Comparison of ENCODE assay signal across 13 cellular contexts in the genomic region with DNA sequence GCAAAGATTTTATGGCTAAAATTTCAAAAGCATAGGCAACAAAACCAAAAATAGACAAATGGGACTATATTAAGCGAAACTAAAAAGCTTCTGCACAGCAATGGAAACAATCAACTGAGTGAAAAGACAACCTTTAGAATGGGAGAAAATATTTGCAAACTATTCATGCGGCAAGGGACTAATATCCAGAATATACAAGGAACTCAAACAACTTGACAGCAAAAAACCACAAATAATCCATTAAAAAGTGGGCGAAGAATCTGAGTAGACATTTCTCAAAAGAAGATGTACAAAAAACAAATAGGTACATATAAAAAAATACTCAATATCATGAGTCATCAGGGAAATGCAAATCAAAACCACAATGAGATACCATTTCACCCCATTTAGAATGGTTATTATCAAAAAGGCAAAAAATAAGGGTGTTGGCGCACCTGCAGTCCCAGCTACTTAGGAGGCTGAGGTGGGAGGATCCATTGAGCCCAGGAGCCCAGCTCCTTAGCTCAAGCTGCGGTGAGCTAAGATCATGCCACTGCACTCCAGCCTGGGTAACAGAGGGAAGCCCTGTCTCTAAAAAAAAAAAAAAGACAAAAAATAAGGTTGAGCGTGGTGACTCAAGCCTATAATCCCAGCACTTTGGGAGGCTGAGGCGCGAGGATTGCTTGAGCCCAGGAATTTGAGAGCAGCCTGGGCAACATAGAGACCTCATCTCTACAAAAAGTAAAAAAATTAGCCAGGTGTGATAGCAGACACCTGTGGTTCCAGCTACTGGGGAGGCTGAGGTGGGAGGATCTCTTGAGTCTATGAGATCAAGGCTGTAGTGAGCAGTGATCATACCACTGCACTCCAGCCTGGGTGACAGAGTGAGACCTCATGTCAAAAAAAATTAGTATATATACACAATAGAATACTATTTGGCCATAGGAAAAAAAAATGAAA. TPM values are rescaled to one million over a fixed set of nuclear protein-coding genes. Genes with fewer than 3 reads are reported as not detected.
DNase-seq lines count a peak whose midpoint lies in the region; ATAC-seq, FAIRE-seq and TF ChIP-seq lines count a peak whose summit lies in the region.
"Had no signal": no experiment of that assay in that cellular context is flagged by ENCODE, and none has a peak within 500 bp of the region (broad histone marks: within the 10 kb centered on the region; RNA-seq: fewer than 3 reads in every experiment).

No MANE protein-coding gene starts in this region.

- DNase-seq in K562 (ENCODE audit: extremely low read depth in 1 of 4, low spot score in 3 of 4) (no peak), amniotic stem cell (lab: John Stamatoyannopoulos, UW) (no peak), 8988T (no peak), DMS153 (lab: John Stamatoyannopoulos, UW) (no peak), NCI-H1092 (lab: John Stamatoyannopoulos, UW) (no peak)
- DNase-seq: mucosa of descending colon, NCI-H1694, right lobe of liver had no signal

- in situ Hi-C loops in K562 (cut with MboI), result no loop called here

- peak overlapping the region; percentile 26 to 68 (median 54) for H3K4me2 ChIP-seq in BLaER1 treated with 17β-estradiol and CSF1 and Interleukin-3, amounts not matched to agents 10 nM and 100 nM
- H3K4me2 ChIP-seq in OCI-LY3 (ENCODE audit: low read length) (peak overlapping the region; percentile 77), K562 (ENCODE audit: insufficient read depth, low read length) (peak overlapping the region; percentile 59; the same call in 1 of the 2 replicates)

- no peak for TF ChIP-seq EP300 in K562 (IDR thresholded peaks at IDR 0.05; ENCODE audit: low read length)

- CTCF ChIA-PET in K562 (lab: Yijun Ruan, JAX; ENCODE audit: low intra/inter-chr PET ratio), result no interaction called here

- H3K4me3 ChIP-seq in BLaER1 treated with 17β-estradiol and CSF1 and Interleukin-3, amounts not matched to agents 10 nM and 100 nM, result no peak overlapping the region
- H3K4me3 ChIP-seq in OCI-LY3 (ENCODE audit: low read length), result peak overlapping the region; percentile 61
- no peak overlapping the region for H3K4me3 ChIP-seq in K562
- H3K4me3 ChIP-seq: mucosa of descending colon, right lobe of liver, vagina had no signal

- no peaks in the 10 kb centered on the region for H3K9me1 ChIP-seq in K562 (ENCODE audit: control insufficient read depth, insufficient read depth, low read length)

- H3K4me1 ChIP-seq in BLaER1 treated with 17β-estradiol and CSF1 and Interleukin-3, amounts not matched to agents 10 nM and 100 nM, result peaks cover 38 to 52% (median 48%) of the 10 kb centered on the region in 10 experiments
- H3K4me1 ChIP-seq in OCI-LY3 (ENCODE audit: low read length) (peaks cover 31% of the 10 kb centered on the region), K562 (replicated peaks in 1 of 2; ENCODE audit: control insufficient read depth in 2 of 2, insufficient read depth in 2 of 2, low read length in 2 of 2) (peaks cover 27 to 53% of the 10 kb centered on the region in 2 experiments)

- FAIRE-seq in K562 (lab: Jason Lieb, UNC), result no peak

- POLR2A ChIA-PET in K562 (lab: Yijun Ruan, JAX), result interaction anchor here (0.7 to 1.9 kb wide), 3 partner anchors 10 to 26 kb away, joined by 4 to 14 read pairs (median 6); no protein-coding TSS in a partner anchor

- H3K27ac ChIP-seq in BLaER1 treated with 17β-estradiol and CSF1 and Interleukin-3, amounts not matched to agents 10 nM and 100 nM, result peak overlapping the region in 1 of 11 experiments; percentile 29; a peak in 2 of 22 replicates
- H3K27ac ChIP-seq in OCI-LY3 (ENCODE audit: low read length), result peak overlapping the region; percentile 91
- peak overlapping the region; percentile 78 for H3K27ac ChIP-seq in K562 (ENCODE audit: extremely low read depth, low read depth, low read length)
- H3K27ac ChIP-seq: right lobe of liver, vagina had no signal

- TF ChIP-seq POLR2A in GM18505 (IDR thresholded peaks at IDR 0.05; ENCODE audit: borderline replicate concordance, extremely low read depth, insufficient read depth, insufficient read length) (peak; percentile 41), K562 (conservative IDR thresholded peaks at IDR 0.05) (no peak)

- H3K27me3 ChIP-seq in BLaER1 treated with 17β-estradiol and CSF1 and Interleukin-3, amounts not matched to agents 10 nM and 100 nM, result no peaks in the 10 kb centered on the region
- H3K27me3 ChIP-seq in OCI-LY3 (ENCODE audit: low read depth, low read length) (no peaks in the 10 kb centered on the region), K562 (ENCODE audit: control insufficient read depth in 2 of 2, insufficient read depth in 2 of 2, low read length in 2 of 2) (no peaks in the 10 kb centered on the region)
- H3K27me3 ChIP-seq: right lobe of liver, vagina had no signal

- TF ChIP-seq CTCF in OCI-LY3 (IDR thresholded peaks at IDR 0.05; ENCODE audit: low read depth, low read length), result no peak
- TF ChIP-seq CTCF in K562 (IDR thresholded peaks at IDR 0.05 in 2 of 3, conservative IDR thresholded peaks at IDR 0.05 in 1 of 3; ENCODE audit: insufficient read depth in 2 of 3, low read depth in 1 of 3, low read length in 3 of 3), result no peak

- peaks cover 0 to 18% (median 7%) of the 10 kb centered on the region in 11 experiments; a peak in 14 of 22 replicates for H3K9me3 ChIP-seq in BLaER1 treated with 17β-estradiol and CSF1 and Interleukin-3, amounts not matched to agents 10 nM and 100 nM (replicated peaks in 1 of 11)
- H3K9me3 ChIP-seq in OCI-LY3 (ENCODE audit: insufficient read depth, low read length) (peaks cover 9% of the 10 kb centered on the region), K562 (replicated peaks; ENCODE audit: control insufficient read depth, insufficient read depth, low read depth, low read length) (no peaks in the 10 kb centered on the region)
- H3K9me3 ChIP-seq: mucosa of descending colon, right lobe of liver, vagina had no signal

- TF ChIP-seq RAD21 in K562 (CRISPR knock-in tag; conservative IDR thresholded peaks at IDR 0.05 in 1 of 2, IDR thresholded peaks at IDR 0.05 in 1 of 2), result no peak

- peaks cover 5% of the 10 kb centered on the region for H3K79me2 ChIP-seq in OCI-LY3 (ENCODE audit: low read length)
- peaks cover 20% of the 10 kb centered on the region for H3K79me2 ChIP-seq in K562 (ENCODE audit: control insufficient read depth, insufficient read depth, low read length)

- 26% methylated on average over 8 of the region's 8 CpGs for WGBS in K562 (ENCODE audit: insufficient coverage, low coverage, missing lambda C conversion rate)

- peaks cover 0 to 6% (median 0%) of the 10 kb centered on the region in 11 experiments; a peak in 4 of 22 replicates for H3K36me3 ChIP-seq in BLaER1 treated with 17β-estradiol and CSF1 and Interleukin-3, amounts not matched to agents 10 nM and 100 nM
- H3K36me3 ChIP-seq in OCI-LY3 (replicated peaks; ENCODE audit: low read depth, low read length), result peaks cover 5% of the 10 kb centered on the region
- H3K36me3 ChIP-seq in K562 (ENCODE audit: control insufficient read depth, insufficient read depth, low read length), result no peaks in the 10 kb centered on the region; the same call in 2 of the 3 replicates
- H3K36me3 ChIP-seq: right lobe of liver, vagina had no signal

- H2AFZ ChIP-seq in OCI-LY3 (ENCODE audit: low read depth, low read length) (no peak overlapping the region), K562 (ENCODE audit: low read depth, low read length) (peak overlapping the region; percentile 20; the same call in 1 of the 2 replicates)

- H4K20me1 ChIP-seq in BLaER1 treated with 17β-estradiol and CSF1 and Interleukin-3, amounts not matched to agents 10 nM and 100 nM, result peaks cover 0 to 5% (median 3%) of the 10 kb centered on the region in 11 experiments; a peak in 11 of 22 replicates
- H4K20me1 ChIP-seq in OCI-LY3 (ENCODE audit: insufficient read depth, low read length) (no peaks in the 10 kb centered on the region), K562 (replicated peaks; ENCODE audit: control insufficient read depth, insufficient read depth, low read length) (no peaks in the 10 kb centered on the region)

- ATAC-seq in GM18505 (IDR thresholded peaks at IDR 0.05; ENCODE audit: unreplicated experiment), result no peak
- no peak for ATAC-seq in K562
- ATAC-seq: mucosa of descending colon, right lobe of liver had no signal

- intact Hi-C loops in K562 (cut with micrococcal nuclease), result no loop called here

- no TSS peak for BruUV-seq in K562 (replicated peaks; lab: Mats Ljungman, UMichigan)

- H3K9ac ChIP-seq in BLaER1 treated with 17β-estradiol and CSF1 and Interleukin-3, amounts not matched to agents 10 nM and 100 nM, result no peak overlapping the region
- H3K9ac ChIP-seq in OCI-LY3 (ENCODE audit: low read length), result peak overlapping the region; percentile 61; the same call in 1 of the 2 replicates
- peak overlapping the region; percentile 50 to 57; a peak in 2 of 4 replicates for H3K9ac ChIP-seq in K562 (ENCODE audit: insufficient read depth in 1 of 2, low read depth in 2 of 2, low read length in 2 of 2)

RNA-seq across cellular contexts. Expression of a gene that starts 4.2 kb away (rescaled TPM):
- 44.0 and 75.1 TPM in 2 replicates for total RNA-seq in K562 (2011; cell fraction: chromatin; rRNA removed; ENCODE audit: low replicate concordance)
- total RNA-seq in K562 (2011; cell fraction: nucleolus; rRNA removed), result 40.9 and 43.2 TPM in 2 replicates
- 50.7 and 64.6 TPM in 2 replicates for total RNA-seq in K562 (2011; cell fraction: nucleoplasm; rRNA removed)
- total RNA-seq in K562 (2014; rRNA removed), result 38.6 and 46.5 TPM in 2 replicates
- 9.5 and 12.4 TPM in 2 replicates for total RNA-seq in K562 (2014; rRNA removed; fragmentation: Illumina TruSeq; extraction: Trizol)
- 15.8 and 17.9 TPM in 2 replicates for total RNA-seq in K562 (2015; rRNA removed; fragmentation: Illumina TruSeq; extraction: Trizol)
- 33.9 and 35.2 TPM in 2 replicates for total RNA-seq in K562 (2021)
- 28.8 and 35.2 TPM in 2 replicates for polyA plus RNA-seq in K562 (2011; rRNA removed)
- polyA plus RNA-seq in K562 (2011; cell fraction: cytosol; rRNA removed), result 33.7 and 78.6 TPM in 2 replicates
- 40.1 and 81.8 TPM in 2 replicates for polyA plus RNA-seq in K562 (2011; cell fraction: nucleus; rRNA removed)
- polyA plus RNA-seq in K562 (2012), result 28.0 and 45.2 TPM in 2 replicates
- polyA plus RNA-seq in K562 (2014; fragmentation: Illumina TruSeq; extraction: Trizol), result 25.9 and 30.9 TPM in 2 replicates
- polyA plus RNA-seq in K562 (2014; fragmentation: Nextera tagmentation; extraction: Ambion mirVana), result 1 to 10 TPM in 1 of 2 experiments, under 1 TPM in 1; 0.41 to 2.0 TPM
- polyA plus RNA-seq in K562 (2014; rRNA removed), result 29.3 and 36.1 TPM in 2 replicates
- 15.6 and 28.1 TPM in 2 replicates for polyA minus RNA-seq in K562 (2011; rRNA and poly(A)+ RNA removed)
- 27.2 and 30.5 TPM in 2 replicates for polyA minus RNA-seq in K562 (2011; cell fraction: cytosol; rRNA and poly(A)+ RNA removed)
- 15.8 and 18.1 TPM in 2 replicates for polyA minus RNA-seq in K562 (2011; cell fraction: nucleus; rRNA and poly(A)+ RNA removed)

RNA-seq across cellular contexts. Expression of a gene that starts 17.0 kb away (rescaled TPM):
- 0.44 and 2.2 TPM in 2 replicates for total RNA-seq in K562 (2011; cell fraction: chromatin; rRNA removed; ENCODE audit: low replicate concordance)
- 1.2 and 1.3 TPM in 2 replicates for total RNA-seq in K562 (2011; cell fraction: nucleolus; rRNA removed)
- 0.88 and 1.1 TPM in 2 replicates for total RNA-seq in K562 (2011; cell fraction: nucleoplasm; rRNA removed)
- 0.16 and 0.23 TPM in 2 replicates for total RNA-seq in K562 (2014; rRNA removed)
- 0.06 and 0.11 TPM in 2 replicates for total RNA-seq in K562 (2014; rRNA removed; fragmentation: Illumina TruSeq; extraction: Trizol)
- total RNA-seq in K562 (2015; rRNA removed; fragmentation: Illumina TruSeq; extraction: Trizol), result 0.23 and 0.25 TPM in 2 replicates
- total RNA-seq in K562 (2021), result 0.62 and 0.72 TPM in 2 replicates
- polyA plus RNA-seq in K562 (2011; rRNA removed), result 0.08 and 0.10 TPM in 2 replicates
- polyA plus RNA-seq in K562 (2011; cell fraction: cytosol; rRNA removed), result 0.03 and 0.33 TPM in 2 replicates
- 0.39 and 1.3 TPM in 2 replicates for polyA plus RNA-seq in K562 (2011; cell fraction: nucleus; rRNA removed)
- 0.30 and 0.71 TPM in 2 replicates for polyA plus RNA-seq in K562 (2012)
- polyA plus RNA-seq in K562 (2014; fragmentation: Illumina TruSeq; extraction: Trizol), result 0.04 and 0.26 TPM in 2 replicates
- polyA plus RNA-seq in K562 (2014; fragmentation: Nextera tagmentation; extraction: Ambion mirVana), result under 1 TPM in 1 of 2 experiments, not detected in 1; 0.03 TPM
- 0.16 and 0.26 TPM in 2 replicates for polyA plus RNA-seq in K562 (2014; rRNA removed)
- 0.27 and 0.28 TPM in 2 replicates for polyA minus RNA-seq in K562 (2011; rRNA and poly(A)+ RNA removed)
- 0.73 and 0.86 TPM in 2 replicates for polyA minus RNA-seq in K562 (2011; cell fraction: cytosol; rRNA and poly(A)+ RNA removed)
- 1.3 and 1.5 TPM in 2 replicates for polyA minus RNA-seq in K562 (2011; cell fraction: nucleus; rRNA and poly(A)+ RNA removed)
- total RNA-seq: HT1080 had no signal

Comparison
In these comparisons a context has a peak if more than half of its experiments do, and no peak if none do; other contexts are left out.
1. H3K9ac ChIP-seq: peak in OCI-LY3 (single experiment) and K562 (2 of 2); none in BLaER1 treated with 17β-estradiol and CSF1 and Interleukin-3, amounts not matched to agents 10 nM and 100 nM (0 of 11).
2. Peak in every context shown above with its lines, with median percentiles within 50 percentile points of each other: H3K4me2 ChIP-seq.